1 cellular context compared by ENCODE assay signal in the genomic region with DNA sequence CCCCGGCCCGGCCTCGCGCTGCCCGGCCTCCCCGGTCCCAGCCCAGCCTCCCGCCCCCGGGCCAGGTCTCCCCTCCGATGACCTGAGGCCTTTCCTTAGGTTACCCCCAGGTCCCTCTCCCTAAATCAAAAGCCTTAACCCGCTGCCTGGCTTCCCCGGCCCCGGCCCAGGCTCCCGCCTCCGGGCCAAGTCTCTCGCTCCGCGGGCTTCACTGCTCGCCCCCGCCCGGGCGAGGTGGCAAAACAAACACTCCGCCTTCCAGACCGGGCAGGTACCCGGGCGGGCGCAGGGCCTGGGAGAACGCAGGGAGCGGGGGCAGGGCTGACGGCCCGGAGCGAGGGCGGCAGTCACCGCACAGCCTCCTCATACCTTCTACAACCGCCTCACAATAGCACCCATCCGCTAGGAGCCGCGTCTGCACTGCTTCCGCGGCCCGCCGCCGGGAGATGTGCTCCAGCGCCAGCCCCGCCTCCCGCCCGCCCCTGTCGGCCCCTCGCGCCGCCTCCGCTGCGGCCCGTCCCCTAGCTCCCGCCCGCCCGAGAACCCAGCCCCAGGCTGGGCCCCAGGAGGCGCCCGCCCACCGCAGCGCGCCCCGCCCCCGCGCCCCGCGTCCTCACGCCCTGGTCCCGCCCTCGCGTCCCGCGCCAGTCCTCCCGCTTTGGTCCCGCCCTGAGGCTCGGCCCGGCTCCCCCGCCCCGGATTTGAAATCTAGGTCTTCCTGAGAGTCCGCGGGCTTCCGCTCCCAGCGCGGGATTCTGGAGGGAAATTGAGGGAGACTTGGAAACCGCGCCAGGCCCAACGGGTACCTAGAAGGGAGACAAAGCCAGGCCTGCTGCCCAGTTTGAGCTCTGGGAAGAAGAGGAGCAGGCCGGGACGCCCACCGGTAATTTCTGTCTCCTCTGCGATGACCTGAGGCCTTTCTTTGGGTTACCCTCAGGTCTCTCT.
TF ChIP-seq lines count a peak whose summit lies in the region.

A gene (minus strand): TSS at position 422 of the 945 bp plus-strand sequence. CDS start 10,994 bp downstream, outside the sequence.
A gene with protein sequence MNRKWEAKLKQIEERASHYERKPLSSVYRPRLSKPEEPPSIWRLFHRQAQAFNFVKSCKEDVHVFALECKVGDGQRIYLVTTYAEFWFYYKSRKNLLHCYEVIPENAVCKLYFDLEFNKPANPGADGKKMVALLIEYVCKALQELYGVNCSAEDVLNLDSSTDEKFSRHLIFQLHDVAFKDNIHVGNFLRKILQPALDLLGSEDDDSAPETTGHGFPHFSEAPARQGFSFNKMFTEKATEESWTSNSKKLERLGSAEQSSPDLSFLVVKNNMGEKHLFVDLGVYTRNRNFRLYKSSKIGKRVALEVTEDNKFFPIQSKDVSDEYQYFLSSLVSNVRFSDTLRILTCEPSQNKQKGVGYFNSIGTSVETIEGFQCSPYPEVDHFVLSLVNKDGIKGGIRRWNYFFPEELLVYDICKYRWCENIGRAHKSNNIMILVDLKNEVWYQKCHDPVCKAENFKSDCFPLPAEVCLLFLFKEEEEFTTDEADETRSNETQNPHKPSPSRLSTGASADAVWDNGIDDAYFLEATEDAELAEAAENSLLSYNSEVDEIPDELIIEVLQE (plus strand): TSS at position 713 of the 945 bp plus-strand sequence. CDS start 7,403 bp downstream, outside the sequence.

TF ChIP-seq in HepG2, 621 proteins besides CTCF, POLR2A, EP300 and RAD21 (continued from another document and continues in another):
- TF ChIP-seq CBX5 (CRISPR knock-in tag; IDR thresholded peaks at IDR 0.05; ENCODE audit: borderline replicate concordance), result no peak
- TF ChIP-seq, protein P1, sequence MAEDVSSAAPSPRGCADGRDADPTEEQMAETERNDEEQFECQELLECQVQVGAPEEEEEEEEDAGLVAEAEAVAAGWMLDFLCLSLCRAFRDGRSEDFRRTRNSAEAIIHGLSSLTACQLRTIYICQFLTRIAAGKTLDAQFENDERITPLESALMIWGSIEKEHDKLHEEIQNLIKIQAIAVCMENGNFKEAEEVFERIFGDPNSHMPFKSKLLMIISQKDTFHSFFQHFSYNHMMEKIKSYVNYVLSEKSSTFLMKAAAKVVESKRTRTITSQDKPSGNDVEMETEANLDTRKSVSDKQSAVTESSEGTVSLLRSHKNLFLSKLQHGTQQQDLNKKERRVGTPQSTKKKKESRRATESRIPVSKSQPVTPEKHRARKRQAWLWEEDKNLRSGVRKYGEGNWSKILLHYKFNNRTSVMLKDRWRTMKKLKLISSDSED (CRISPR knock-in tag; IDR thresholded peaks at IDR 0.05), result no peak
- peak; percentile 12 for TF ChIP-seq ZNF883 (CRISPR knock-in tag; IDR thresholded peaks at IDR 0.05; ENCODE audit: not compliant biosample characterization)
- TF ChIP-seq RARG (CRISPR knock-in tag; IDR thresholded peaks at IDR 0.05; ENCODE audit: low read depth), result no peak
- TF ChIP-seq, protein P2, sequence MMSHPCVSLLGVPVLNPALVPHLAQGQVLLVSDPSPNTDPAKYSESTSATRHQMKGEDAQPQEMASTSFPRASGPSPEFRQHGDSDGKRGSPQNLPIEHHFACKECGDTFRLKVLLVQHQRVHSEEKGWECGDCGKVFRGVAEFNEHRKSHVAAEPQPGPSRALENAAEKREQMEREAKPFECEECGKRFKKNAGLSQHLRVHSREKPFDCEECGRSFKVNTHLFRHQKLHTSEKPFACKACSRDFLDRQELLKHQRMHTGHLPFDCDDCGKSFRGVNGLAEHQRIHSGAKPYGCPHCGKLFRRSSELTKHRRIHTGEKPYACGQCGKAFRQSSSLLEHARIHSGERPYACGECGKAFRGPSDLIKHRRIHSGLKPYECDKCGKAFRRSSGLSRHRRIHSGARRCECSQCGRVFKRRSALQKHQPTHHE (CRISPR knock-in tag; IDR thresholded peaks at IDR 0.05; ENCODE audit: borderline replicate concordance), result no peak
- TF ChIP-seq RORA (CRISPR knock-in tag; IDR thresholded peaks at IDR 0.05), result no peak
- TF ChIP-seq, protein P3, sequence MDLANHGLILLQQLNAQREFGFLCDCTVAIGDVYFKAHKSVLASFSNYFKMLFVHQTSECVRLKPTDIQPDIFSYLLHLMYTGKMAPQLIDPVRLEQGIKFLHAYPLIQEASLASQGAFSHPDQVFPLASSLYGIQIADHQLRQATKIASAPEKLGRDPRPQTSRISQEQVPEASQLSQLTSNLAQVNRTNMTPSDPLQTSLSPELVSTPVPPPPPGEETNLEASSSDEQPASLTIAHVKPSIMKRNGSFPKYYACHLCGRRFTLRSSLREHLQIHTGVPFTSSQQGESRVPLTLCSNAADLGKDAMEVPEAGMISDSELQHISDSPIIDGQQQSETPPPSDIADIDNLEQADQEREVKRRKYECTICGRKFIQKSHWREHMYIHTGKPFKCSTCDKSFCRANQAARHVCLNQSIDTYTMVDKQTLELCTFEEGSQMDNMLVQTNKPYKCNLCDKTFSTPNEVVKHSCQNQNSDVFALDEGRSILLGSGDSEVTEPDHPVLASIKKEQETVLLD (CRISPR knock-in tag; IDR thresholded peaks at IDR 0.05; ENCODE audit: low read depth), result peak; percentile 46; the same call in 1 of the 2 replicates
- no peak for TF ChIP-seq PHF5A (CRISPR knock-in tag; IDR thresholded peaks at IDR 0.05; ENCODE audit: low read depth, unreplicated experiment)
- TF ChIP-seq CBX2 (IDR thresholded peaks at IDR 0.05; ENCODE audit: low read depth, low read length), result no peak
- no peak for TF ChIP-seq CBX2 (CRISPR knock-in tag; IDR thresholded peaks at IDR 0.05; ENCODE audit: low read depth)
- peak; percentile 1 for TF ChIP-seq KAT8 (CRISPR knock-in tag; IDR thresholded peaks at IDR 0.05)
- TF ChIP-seq ZFY (CRISPR knock-in tag; IDR thresholded peaks at IDR 0.05), result peak; percentile 78
- no peak for TF ChIP-seq ZNF557 (CRISPR knock-in tag; IDR thresholded peaks at IDR 0.05)
- TF ChIP-seq, protein P4, sequence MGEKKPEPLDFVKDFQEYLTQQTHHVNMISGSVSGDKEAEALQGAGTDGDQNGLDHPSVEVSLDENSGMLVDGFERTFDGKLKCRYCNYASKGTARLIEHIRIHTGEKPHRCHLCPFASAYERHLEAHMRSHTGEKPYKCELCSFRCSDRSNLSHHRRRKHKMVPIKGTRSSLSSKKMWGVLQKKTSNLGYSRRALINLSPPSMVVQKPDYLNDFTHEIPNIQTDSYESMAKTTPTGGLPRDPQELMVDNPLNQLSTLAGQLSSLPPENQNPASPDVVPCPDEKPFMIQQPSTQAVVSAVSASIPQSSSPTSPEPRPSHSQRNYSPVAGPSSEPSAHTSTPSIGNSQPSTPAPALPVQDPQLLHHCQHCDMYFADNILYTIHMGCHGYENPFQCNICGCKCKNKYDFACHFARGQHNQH (CRISPR knock-in tag; IDR thresholded peaks at IDR 0.05), result peak; percentile 67; the same call in 1 of the 2 replicates
- TF ChIP-seq MAZ (IDR thresholded peaks at IDR 0.05; ENCODE audit: borderline replicate concordance, low read depth, low read length), result no peak; the same call in 1 of the 2 replicates
- peak; percentile 45; the same call in 1 of the 2 replicates for TF ChIP-seq MAZ (CRISPR knock-in tag; IDR thresholded peaks at IDR 0.05; ENCODE audit: low read depth)
- TF ChIP-seq, protein P5, sequence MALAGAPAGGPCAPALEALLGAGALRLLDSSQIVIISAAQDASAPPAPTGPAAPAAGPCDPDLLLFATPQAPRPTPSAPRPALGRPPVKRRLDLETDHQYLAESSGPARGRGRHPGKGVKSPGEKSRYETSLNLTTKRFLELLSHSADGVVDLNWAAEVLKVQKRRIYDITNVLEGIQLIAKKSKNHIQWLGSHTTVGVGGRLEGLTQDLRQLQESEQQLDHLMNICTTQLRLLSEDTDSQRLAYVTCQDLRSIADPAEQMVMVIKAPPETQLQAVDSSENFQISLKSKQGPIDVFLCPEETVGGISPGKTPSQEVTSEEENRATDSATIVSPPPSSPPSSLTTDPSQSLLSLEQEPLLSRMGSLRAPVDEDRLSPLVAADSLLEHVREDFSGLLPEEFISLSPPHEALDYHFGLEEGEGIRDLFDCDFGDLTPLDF (CRISPR knock-in tag; IDR thresholded peaks at IDR 0.05), result peak; percentile 26
- TF ChIP-seq NFKBIZ (CRISPR knock-in tag; IDR thresholded peaks at IDR 0.05), result no peak
- no peak for TF ChIP-seq JUNB (CRISPR knock-in tag; IDR thresholded peaks at IDR 0.05; ENCODE audit: borderline replicate concordance)
- 0 out of 2 replicates have a peak, but pooled peaks have one; percentile 11 for TF ChIP-seq GZF1 (CRISPR knock-in tag; IDR thresholded peaks at IDR 0.05)
- TF ChIP-seq, protein P6, sequence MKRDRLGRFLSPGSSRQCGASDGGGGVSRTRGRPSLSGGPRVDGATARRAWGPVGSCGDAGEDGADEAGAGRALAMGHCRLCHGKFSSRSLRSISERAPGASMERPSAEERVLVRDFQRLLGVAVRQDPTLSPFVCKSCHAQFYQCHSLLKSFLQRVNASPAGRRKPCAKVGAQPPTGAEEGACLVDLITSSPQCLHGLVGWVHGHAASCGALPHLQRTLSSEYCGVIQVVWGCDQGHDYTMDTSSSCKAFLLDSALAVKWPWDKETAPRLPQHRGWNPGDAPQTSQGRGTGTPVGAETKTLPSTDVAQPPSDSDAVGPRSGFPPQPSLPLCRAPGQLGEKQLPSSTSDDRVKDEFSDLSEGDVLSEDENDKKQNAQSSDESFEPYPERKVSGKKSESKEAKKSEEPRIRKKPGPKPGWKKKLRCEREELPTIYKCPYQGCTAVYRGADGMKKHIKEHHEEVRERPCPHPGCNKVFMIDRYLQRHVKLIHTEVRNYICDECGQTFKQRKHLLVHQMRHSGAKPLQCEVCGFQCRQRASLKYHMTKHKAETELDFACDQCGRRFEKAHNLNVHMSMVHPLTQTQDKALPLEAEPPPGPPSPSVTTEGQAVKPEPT (CRISPR knock-in tag; IDR thresholded peaks at IDR 0.05; ENCODE audit: low read depth), result no peak
- TF ChIP-seq ZNF331 (CRISPR knock-in tag; IDR thresholded peaks at IDR 0.05), result peak; percentile 52; the same call in 1 of the 2 replicates
- no peak for TF ChIP-seq ZFAT (CRISPR knock-in tag; conservative IDR thresholded peaks at IDR 0.05)
- TF ChIP-seq, protein P7, sequence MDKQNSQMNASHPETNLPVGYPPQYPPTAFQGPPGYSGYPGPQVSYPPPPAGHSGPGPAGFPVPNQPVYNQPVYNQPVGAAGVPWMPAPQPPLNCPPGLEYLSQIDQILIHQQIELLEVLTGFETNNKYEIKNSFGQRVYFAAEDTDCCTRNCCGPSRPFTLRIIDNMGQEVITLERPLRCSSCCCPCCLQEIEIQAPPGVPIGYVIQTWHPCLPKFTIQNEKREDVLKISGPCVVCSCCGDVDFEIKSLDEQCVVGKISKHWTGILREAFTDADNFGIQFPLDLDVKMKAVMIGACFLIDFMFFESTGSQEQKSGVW (CRISPR knock-in tag; IDR thresholded peaks at IDR 0.05; ENCODE audit: borderline replicate concordance), result no peak
- TF ChIP-seq ATM (IDR thresholded peaks at IDR 0.05; ENCODE audit: borderline replicate concordance), result no peak
- no peak for TF ChIP-seq POLR2AphosphoS2 (IDR thresholded peaks at IDR 0.05; ENCODE audit: low read depth, low read length)
- TF ChIP-seq RFX1 (IDR thresholded peaks at IDR 0.05), result no peak
- 0 out of 2 replicates have a peak, but pooled peaks have one; percentile 21 for TF ChIP-seq NFKB2 (CRISPR knock-in tag; IDR thresholded peaks at IDR 0.05; ENCODE audit: borderline replicate concordance)
- TF ChIP-seq ZNF891 (CRISPR knock-in tag; IDR thresholded peaks at IDR 0.05), result no peak
- TF ChIP-seq RAD51 (IDR thresholded peaks at IDR 0.05; ENCODE audit: borderline replicate concordance), result no peak
- peak; percentile 63 for TF ChIP-seq HOXA5 (CRISPR knock-in tag; IDR thresholded peaks at IDR 0.05)
- TF ChIP-seq, protein P8, sequence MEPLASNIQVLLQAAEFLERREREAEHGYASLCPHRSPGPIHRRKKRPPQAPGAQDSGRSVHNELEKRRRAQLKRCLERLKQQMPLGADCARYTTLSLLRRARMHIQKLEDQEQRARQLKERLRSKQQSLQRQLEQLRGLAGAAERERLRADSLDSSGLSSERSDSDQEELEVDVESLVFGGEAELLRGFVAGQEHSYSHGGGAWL (CRISPR knock-in tag; IDR thresholded peaks at IDR 0.05), result 0 out of 2 replicates have a peak, but pooled peaks have one; percentile 12
- no peak for TF ChIP-seq MTF2 (CRISPR knock-in tag; IDR thresholded peaks at IDR 0.05; ENCODE audit: borderline replicate concordance)
- peak; percentile 45; the same call in 1 of the 2 replicates for TF ChIP-seq ELF3 (CRISPR knock-in tag; IDR thresholded peaks at IDR 0.05)
- no peak for TF ChIP-seq ZNF776 (CRISPR knock-in tag; IDR thresholded peaks at IDR 0.05)
- TF ChIP-seq CBX1 (IDR thresholded peaks at IDR 0.05; ENCODE audit: low read depth), result peak; percentile 81
- TF ChIP-seq, protein P9, sequence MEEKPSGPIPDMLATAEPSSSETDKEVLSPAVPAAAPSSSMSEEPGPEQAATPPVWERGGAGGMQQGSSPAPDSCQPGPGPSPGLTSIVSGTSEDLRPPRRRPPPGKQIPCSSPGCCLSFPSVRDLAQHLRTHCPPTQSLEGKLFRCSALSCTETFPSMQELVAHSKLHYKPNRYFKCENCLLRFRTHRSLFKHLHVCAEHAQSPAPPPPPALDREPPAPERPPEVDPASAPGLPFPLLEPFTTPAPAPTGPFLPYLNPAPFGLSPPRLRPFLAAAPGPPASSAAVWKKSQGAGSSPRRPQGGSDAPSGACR (CRISPR knock-in tag; IDR thresholded peaks at IDR 0.05), result no peak
- TF ChIP-seq TAF1 (CRISPR knock-in tag; IDR thresholded peaks at IDR 0.05), result peak; percentile 92
- TF ChIP-seq ZNF605 (CRISPR knock-in tag; IDR thresholded peaks at IDR 0.05), result peak; percentile 67
- TF ChIP-seq ZNF780A (CRISPR knock-in tag; IDR thresholded peaks at IDR 0.05), result no peak
- TF ChIP-seq TBL1XR1 (IDR thresholded peaks at IDR 0.05; ENCODE audit: borderline replicate concordance, low read length, partially characterized antibody), result no peak
- no peak for TF ChIP-seq ZNF343 (CRISPR knock-in tag; IDR thresholded peaks at IDR 0.05)
- TF ChIP-seq, protein P10, sequence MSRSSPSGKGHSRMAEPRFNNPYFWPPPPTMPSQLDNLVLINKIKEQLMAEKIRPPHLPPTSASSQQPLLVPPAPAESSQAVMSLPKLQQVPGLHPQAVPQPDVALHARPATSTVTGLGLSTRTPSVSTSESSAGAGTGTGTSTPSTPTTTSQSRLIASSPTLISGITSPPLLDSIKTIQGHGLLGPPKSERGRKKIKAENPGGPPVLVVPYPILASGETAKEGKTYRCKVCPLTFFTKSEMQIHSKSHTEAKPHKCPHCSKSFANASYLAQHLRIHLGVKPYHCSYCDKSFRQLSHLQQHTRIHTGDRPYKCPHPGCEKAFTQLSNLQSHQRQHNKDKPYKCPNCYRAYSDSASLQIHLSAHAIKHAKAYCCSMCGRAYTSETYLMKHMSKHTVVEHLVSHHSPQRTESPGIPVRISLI (CRISPR knock-in tag; IDR thresholded peaks at IDR 0.05; ENCODE audit: borderline replicate concordance), result no peak
